Comparison of ENCODE assay signal across 1 cellular context in the genomic region with DNA sequence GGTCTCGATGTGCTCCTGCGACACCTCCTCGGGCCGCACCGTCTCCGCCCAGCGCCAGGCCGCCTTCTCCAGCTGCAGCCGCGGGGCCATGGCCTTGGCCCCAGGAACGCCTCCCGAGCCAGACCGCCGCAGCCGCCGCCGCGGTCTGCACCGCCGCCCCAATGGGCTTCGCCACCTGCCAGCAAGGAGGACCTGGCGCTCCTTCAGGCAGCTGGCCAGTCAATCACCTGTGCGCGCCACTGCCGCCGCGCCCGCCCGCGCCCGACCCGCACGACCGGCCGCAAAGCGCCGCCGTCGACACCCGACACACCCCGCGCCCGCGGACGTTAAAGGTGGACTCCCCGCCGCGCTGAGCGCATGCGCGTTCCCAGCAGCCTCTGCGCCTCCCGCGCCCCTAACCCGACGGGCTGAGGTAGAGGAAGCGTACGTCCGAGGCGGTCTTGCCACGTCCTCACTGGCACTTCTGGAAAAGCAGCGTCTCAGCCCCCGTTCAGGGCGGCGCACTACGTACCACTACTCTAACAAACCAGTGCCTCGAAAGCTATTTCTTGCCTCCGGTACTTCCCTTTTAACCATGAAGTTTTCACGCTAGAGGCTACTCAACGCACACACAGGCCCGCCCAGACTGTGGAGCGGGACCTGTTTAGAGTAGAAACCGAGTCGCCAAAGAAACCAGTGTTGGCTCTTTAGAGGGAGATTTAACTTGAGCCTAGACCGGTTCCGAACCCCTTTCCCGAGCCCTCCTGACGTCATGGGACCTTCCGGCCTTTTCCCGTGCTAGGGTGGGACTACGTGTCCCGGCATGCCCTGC.
TF ChIP-seq lines count a peak whose summit lies in the region.

Gene USP48 (minus strand): TSS at position 282 of the 811 bp plus-strand sequence. CDS start 192 bp downstream, at position 90.

TF ChIP-seq in K562, 482 proteins besides CTCF, POLR2A, EP300 and RAD21 (continued from another document and continues in another):
- TF ChIP-seq, protein P1, sequence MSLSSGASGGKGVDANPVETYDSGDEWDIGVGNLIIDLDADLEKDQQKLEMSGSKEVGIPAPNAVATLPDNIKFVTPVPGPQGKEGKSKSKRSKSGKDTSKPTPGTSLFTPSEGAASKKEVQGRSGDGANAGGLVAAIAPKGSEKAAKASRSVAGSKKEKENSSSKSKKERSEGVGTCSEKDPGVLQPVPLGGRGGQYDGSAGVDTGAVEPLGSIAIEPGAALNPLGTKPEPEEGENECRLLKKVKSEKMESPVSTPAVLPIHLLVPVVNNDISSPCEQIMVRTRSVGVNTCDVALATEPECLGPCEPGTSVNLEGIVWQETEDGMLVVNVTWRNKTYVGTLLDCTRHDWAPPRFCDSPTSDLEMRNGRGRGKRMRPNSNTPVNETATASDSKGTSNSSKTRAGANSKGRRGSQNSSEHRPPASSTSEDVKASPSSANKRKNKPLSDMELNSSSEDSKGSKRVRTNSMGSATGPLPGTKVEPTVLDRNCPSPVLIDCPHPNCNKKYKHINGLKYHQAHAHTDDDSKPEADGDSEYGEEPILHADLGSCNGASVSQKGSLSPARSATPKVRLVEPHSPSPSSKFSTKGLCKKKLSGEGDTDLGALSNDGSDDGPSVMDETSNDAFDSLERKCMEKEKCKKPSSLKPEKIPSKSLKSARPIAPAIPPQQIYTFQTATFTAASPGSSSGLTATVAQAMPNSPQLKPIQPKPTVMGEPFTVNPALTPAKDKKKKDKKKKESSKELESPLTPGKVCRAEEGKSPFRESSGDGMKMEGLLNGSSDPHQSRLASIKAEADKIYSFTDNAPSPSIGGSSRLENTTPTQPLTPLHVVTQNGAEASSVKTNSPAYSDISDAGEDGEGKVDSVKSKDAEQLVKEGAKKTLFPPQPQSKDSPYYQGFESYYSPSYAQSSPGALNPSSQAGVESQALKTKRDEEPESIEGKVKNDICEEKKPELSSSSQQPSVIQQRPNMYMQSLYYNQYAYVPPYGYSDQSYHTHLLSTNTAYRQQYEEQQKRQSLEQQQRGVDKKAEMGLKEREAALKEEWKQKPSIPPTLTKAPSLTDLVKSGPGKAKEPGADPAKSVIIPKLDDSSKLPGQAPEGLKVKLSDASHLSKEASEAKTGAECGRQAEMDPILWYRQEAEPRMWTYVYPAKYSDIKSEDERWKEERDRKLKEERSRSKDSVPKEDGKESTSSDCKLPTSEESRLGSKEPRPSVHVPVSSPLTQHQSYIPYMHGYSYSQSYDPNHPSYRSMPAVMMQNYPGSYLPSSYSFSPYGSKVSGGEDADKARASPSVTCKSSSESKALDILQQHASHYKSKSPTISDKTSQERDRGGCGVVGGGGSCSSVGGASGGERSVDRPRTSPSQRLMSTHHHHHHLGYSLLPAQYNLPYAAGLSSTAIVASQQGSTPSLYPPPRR (CRISPR knock-in tag; IDR thresholded peaks at IDR 0.05; ENCODE audit: borderline replicate concordance): no peak; the same call in 1 of the 2 replicates
- TF ChIP-seq XRCC4 (IDR thresholded peaks at IDR 0.05; ENCODE audit: extremely low read depth, insufficient read depth, insufficient read length) (no peak), NFE2 (IDR thresholded peaks at IDR 0.05; ENCODE audit: low read depth) (no peak; the same call in 1 of the 2 replicates), ARID2 (IDR thresholded peaks at IDR 0.05) (no peak), HOXB6 (CRISPR knock-in tag; IDR thresholded peaks at IDR 0.05; ENCODE audit: borderline replicate concordance) (peak; percentile 17; the same call in 1 of the 2 replicates), SREBF1 (IDR thresholded peaks at IDR 0.05; ENCODE audit: borderline replicate concordance, low read depth, low read length) (peak; percentile 89), ZNF766 (CRISPR knock-in tag; conservative IDR thresholded peaks at IDR 0.05) (peak; percentile 85; the same call in 1 of the 2 replicates), NFRKB (IDR thresholded peaks at IDR 0.05; ENCODE audit: low read depth) (peak; percentile 97), SMAD1 (IDR thresholded peaks at IDR 0.05; ENCODE audit: low read depth, low read length, partially characterized antibody) (peak; percentile 94), NCOA4 (IDR thresholded peaks at IDR 0.05; ENCODE audit: partially characterized antibody) (no peak), SIX5 (IDR thresholded peaks at IDR 0.05; ENCODE audit: borderline replicate concordance in 1 of 2, insufficient read depth in 1 of 2, low read depth in 1 of 2, low read length in 2 of 2) (peak in 1 of 2 experiments; percentile 18; a peak in 2 of 4 replicates), ZNF175 (CRISPR knock-in tag; IDR thresholded peaks at IDR 0.05; ENCODE audit: low read depth) (no peak; the same call in 1 of the 2 replicates), ZNF699 (CRISPR knock-in tag; IDR thresholded peaks at IDR 0.05; ENCODE audit: insufficient replicate concordance) (no peak), ZC3H4 (CRISPR knock-in tag; IDR thresholded peaks at IDR 0.05; ENCODE audit: borderline replicate concordance) (peak; percentile 97; the same call in 1 of the 2 replicates), HBP1 (CRISPR knock-in tag; IDR thresholded peaks at IDR 0.05) (peak; percentile 77; the same call in 1 of the 2 replicates), ATF4 (CRISPR knock-in tag; IDR thresholded peaks at IDR 0.05) (no peak), SNIP1 (IDR thresholded peaks at IDR 0.05; ENCODE audit: low read depth) (peak; percentile 42; the same call in 1 of the 2 replicates), EWSR1 (IDR thresholded peaks at IDR 0.05; ENCODE audit: borderline replicate concordance, low read depth, partially characterized antibody) (no peak), WHSC1 (IDR thresholded peaks at IDR 0.05; ENCODE audit: low read length) (no peak), DMBX1 (CRISPR knock-in tag; IDR thresholded peaks at IDR 0.05; ENCODE audit: borderline replicate concordance) (no peak), E2F5 (CRISPR knock-in tag; IDR thresholded peaks at IDR 0.05) (no peak; the same call in 1 of the 2 replicates), SMARCB1 (IDR thresholded peaks at IDR 0.05; ENCODE audit: insufficient read length, low read depth) (no peak), BHLHE40 (IDR thresholded peaks at IDR 0.05; ENCODE audit: low read length) (peak; percentile 3; the same call in 1 of the 2 replicates), TCF7 (IDR thresholded peaks at IDR 0.05; ENCODE audit: borderline replicate concordance) (no peak; the same call in 1 of the 2 replicates), SIN3A (IDR thresholded peaks at IDR 0.05; ENCODE audit: borderline replicate concordance in 2 of 2, control insufficient read depth in 1 of 2, low read depth in 2 of 2, low read length in 2 of 2) (peak; percentile 58 to 85; a peak in 2 of 4 replicates), NR1H2 (CRISPR knock-in tag; IDR thresholded peaks at IDR 0.05) (peak; percentile 96), MBD1 (CRISPR knock-in tag; IDR thresholded peaks at IDR 0.05) (no peak)
- TF ChIP-seq, protein P2, sequence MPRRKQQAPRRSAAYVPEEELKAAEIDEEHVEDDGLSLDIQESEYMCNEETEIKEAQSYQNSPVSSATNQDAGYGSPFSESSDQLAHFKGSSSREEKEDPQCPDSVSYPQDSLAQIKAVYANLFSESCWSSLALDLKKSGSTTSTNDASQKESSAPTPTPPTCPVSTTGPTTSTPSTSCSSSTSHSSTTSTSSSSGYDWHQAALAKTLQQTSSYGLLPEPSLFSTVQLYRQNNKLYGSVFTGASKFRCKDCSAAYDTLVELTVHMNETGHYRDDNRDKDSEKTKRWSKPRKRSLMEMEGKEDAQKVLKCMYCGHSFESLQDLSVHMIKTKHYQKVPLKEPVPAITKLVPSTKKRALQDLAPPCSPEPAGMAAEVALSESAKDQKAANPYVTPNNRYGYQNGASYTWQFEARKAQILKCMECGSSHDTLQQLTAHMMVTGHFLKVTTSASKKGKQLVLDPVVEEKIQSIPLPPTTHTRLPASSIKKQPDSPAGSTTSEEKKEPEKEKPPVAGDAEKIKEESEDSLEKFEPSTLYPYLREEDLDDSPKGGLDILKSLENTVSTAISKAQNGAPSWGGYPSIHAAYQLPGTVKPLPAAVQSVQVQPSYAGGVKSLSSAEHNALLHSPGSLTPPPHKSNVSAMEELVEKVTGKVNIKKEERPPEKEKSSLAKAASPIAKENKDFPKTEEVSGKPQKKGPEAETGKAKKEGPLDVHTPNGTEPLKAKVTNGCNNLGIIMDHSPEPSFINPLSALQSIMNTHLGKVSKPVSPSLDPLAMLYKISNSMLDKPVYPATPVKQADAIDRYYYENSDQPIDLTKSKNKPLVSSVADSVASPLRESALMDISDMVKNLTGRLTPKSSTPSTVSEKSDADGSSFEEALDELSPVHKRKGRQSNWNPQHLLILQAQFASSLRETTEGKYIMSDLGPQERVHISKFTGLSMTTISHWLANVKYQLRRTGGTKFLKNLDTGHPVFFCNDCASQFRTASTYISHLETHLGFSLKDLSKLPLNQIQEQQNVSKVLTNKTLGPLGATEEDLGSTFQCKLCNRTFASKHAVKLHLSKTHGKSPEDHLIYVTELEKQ (CRISPR knock-in tag; IDR thresholded peaks at IDR 0.05): no peak
- TF ChIP-seq, protein P3, sequence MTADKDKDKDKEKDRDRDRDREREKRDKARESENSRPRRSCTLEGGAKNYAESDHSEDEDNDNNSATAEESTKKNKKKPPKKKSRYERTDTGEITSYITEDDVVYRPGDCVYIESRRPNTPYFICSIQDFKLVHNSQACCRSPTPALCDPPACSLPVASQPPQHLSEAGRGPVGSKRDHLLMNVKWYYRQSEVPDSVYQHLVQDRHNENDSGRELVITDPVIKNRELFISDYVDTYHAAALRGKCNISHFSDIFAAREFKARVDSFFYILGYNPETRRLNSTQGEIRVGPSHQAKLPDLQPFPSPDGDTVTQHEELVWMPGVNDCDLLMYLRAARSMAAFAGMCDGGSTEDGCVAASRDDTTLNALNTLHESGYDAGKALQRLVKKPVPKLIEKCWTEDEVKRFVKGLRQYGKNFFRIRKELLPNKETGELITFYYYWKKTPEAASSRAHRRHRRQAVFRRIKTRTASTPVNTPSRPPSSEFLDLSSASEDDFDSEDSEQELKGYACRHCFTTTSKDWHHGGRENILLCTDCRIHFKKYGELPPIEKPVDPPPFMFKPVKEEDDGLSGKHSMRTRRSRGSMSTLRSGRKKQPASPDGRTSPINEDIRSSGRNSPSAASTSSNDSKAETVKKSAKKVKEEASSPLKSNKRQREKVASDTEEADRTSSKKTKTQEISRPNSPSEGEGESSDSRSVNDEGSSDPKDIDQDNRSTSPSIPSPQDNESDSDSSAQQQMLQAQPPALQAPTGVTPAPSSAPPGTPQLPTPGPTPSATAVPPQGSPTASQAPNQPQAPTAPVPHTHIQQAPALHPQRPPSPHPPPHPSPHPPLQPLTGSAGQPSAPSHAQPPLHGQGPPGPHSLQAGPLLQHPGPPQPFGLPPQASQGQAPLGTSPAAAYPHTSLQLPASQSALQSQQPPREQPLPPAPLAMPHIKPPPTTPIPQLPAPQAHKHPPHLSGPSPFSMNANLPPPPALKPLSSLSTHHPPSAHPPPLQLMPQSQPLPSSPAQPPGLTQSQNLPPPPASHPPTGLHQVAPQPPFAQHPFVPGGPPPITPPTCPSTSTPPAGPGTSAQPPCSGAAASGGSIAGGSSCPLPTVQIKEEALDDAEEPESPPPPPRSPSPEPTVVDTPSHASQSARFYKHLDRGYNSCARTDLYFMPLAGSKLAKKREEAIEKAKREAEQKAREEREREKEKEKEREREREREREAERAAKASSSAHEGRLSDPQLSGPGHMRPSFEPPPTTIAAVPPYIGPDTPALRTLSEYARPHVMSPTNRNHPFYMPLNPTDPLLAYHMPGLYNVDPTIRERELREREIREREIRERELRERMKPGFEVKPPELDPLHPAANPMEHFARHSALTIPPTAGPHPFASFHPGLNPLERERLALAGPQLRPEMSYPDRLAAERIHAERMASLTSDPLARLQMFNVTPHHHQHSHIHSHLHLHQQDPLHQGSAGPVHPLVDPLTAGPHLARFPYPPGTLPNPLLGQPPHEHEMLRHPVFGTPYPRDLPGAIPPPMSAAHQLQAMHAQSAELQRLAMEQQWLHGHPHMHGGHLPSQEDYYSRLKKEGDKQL (CRISPR knock-in tag; IDR thresholded peaks at IDR 0.05; ENCODE audit: borderline replicate concordance): peak; percentile 56; the same call in 1 of the 2 replicates
- TF ChIP-seq, protein P4, sequence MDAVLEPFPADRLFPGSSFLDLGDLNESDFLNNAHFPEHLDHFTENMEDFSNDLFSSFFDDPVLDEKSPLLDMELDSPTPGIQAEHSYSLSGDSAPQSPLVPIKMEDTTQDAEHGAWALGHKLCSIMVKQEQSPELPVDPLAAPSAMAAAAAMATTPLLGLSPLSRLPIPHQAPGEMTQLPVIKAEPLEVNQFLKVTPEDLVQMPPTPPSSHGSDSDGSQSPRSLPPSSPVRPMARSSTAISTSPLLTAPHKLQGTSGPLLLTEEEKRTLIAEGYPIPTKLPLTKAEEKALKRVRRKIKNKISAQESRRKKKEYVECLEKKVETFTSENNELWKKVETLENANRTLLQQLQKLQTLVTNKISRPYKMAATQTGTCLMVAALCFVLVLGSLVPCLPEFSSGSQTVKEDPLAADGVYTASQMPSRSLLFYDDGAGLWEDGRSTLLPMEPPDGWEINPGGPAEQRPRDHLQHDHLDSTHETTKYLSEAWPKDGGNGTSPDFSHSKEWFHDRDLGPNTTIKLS (IDR thresholded peaks at IDR 0.05; ENCODE audit: borderline replicate concordance, low read depth): peak; percentile 100
